Comparison of ENCODE assay signal across 8 cellular contexts in the genomic region with DNA sequence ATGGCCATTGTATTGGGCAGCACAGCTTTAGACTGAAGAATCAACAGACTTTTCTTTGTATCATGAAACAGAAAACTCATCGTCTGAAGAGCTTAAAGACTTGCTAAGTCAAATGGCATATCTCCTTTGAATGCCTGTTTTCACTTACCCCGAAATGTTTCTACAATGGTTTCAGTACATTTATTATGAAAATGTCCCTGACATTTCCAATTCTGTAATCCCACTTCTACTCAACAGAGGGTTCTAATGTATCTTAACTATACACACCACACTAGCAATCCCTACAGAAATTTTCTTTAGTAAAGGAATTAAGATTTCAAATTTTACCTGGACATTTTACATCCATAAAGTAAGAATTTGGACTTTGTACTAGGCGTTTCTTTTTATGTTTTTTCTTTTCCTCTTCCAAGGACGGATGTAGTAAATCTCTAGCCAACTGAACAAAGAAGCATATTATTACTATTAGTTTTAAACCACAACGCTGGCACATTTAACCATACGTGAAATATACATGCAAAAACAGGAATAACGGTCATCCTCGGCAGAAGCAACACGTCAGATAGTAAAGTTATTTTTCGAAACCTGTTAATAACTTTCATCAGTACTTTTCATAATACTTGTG. TPM values are rescaled to one million over a fixed set of nuclear protein-coding genes. Genes with fewer than 3 reads are reported as not detected.
DNase-seq lines count a peak whose midpoint lies in the region; ATAC-seq and TF ChIP-seq lines count a peak whose summit lies in the region.

No MANE protein-coding gene starts in this region.

- H4K5ac ChIP-seq in mesendoderm (ENCODE audit: low read length): no peak overlapping the region

- H3K27ac ChIP-seq in KMS-11 (peak overlapping the region; percentile 81), caudate nucleus (ENCODE audit: low read depth, low read length) (peak overlapping the region; percentile 92), mesendoderm (ENCODE audit: low read depth, low read length) (no peak overlapping the region), vagina (peak overlapping the region; percentile 97)

- H3K79me1 ChIP-seq in mesendoderm (ENCODE audit: low read length): no peaks in the 10 kb centered on the region

- peak overlapping the region; percentile 97 for H2AFZ ChIP-seq in KMS-11 (ENCODE audit: low read depth)

- no peak overlapping the region for H2BK5ac ChIP-seq in mesendoderm (ENCODE audit: low read length)

- peak overlapping the region; percentile 89 for H3K56ac ChIP-seq in mesendoderm (ENCODE audit: low read length)

- H4K8ac ChIP-seq in mesendoderm (ENCODE audit: low read depth, low read length): no peak overlapping the region

- H3K4me3 ChIP-seq in BE2C (ENCODE audit: low read depth, low read length): peak overlapping the region; percentile 95
- no peak overlapping the region for H3K4me3 ChIP-seq in KMS-11 (IDR thresholded peaks at IDR 0.05; ENCODE audit: insufficient read depth, low read depth, low read length)
- H3K4me3 ChIP-seq in mesendoderm (ENCODE audit: low read length): peak overlapping the region; percentile 84
- H3K4me3 ChIP-seq in vagina: peak overlapping the region; percentile 84 to 92

- H2BK120ac ChIP-seq in mesendoderm (ENCODE audit: low read depth, low read length): no peak overlapping the region

- no peak overlapping the region for H3K23ac ChIP-seq in mesendoderm (ENCODE audit: low read length)

- no peak overlapping the region for H2BK15ac ChIP-seq in mesendoderm (replicated peaks; ENCODE audit: low read depth)

- H3K4me1 ChIP-seq in BE2C (no peaks in the 10 kb centered on the region), KMS-11 (ENCODE audit: low read depth, poor library complexity, severe bottlenecking) (peaks cover 11% of the 10 kb centered on the region), mesendoderm (ENCODE audit: control insufficient read depth, low read depth, low read length) (no peaks in the 10 kb centered on the region), vagina (peaks cover 30% of the 10 kb centered on the region)

- peaks cover 7% of the 10 kb centered on the region; the same call in 1 of the 2 replicates for H3K36me3 ChIP-seq in BE2C
- H3K36me3 ChIP-seq in KMS-11 (ENCODE audit: insufficient read depth): no peaks in the 10 kb centered on the region; the same call in 1 of the 2 replicates
- no peaks in the 10 kb centered on the region for H3K36me3 ChIP-seq in mesendoderm (ENCODE audit: control insufficient read depth, insufficient read depth, low read length)
- H3K36me3 ChIP-seq in vagina: peaks cover 0 to 8% of the 10 kb centered on the region in 2 donors

- no peak for TF ChIP-seq POLR2A in vagina (IDR thresholded peaks at IDR 0.05)

- H3K4me2 ChIP-seq in KMS-11 (peak overlapping the region; percentile 84), mesendoderm (ENCODE audit: low read length) (peak overlapping the region; percentile 87)

- no peak overlapping the region for H3K4ac ChIP-seq in mesendoderm (ENCODE audit: low read depth, low read length)

- intact Hi-C loops in vagina (cut with DNase I): no loop called here

- DNase-seq in BE2C (no peak), caudate nucleus (lab: John Stamatoyannopoulos, UW) (no peak), mesendoderm (no peak), vagina (ENCODE audit: extremely low spot score in 2 of 2) (no peak), occipital lobe (lab: John Stamatoyannopoulos, UW) (no peak)

- no peak overlapping the region for H2AK5ac ChIP-seq in mesendoderm (ENCODE audit: low read length)

- H3K18ac ChIP-seq in mesendoderm (ENCODE audit: low read length): no peak overlapping the region

- H3K9ac ChIP-seq in KMS-11 (peak overlapping the region; percentile 80), mesendoderm (ENCODE audit: low read length) (peak overlapping the region; percentile 75)

- no CpG with 5 or more reads among the region's 10 CpGs for WGBS in mesendoderm (ENCODE audit: extremely low coverage, insufficient coverage, low lambda C conversion rate)

- H3K27me3 ChIP-seq in BE2C: no peaks in the 10 kb centered on the region
- H3K27me3 ChIP-seq in KMS-11 (ENCODE audit: insufficient read depth, low read depth): no peaks in the 10 kb centered on the region
- no peaks in the 10 kb centered on the region for H3K27me3 ChIP-seq in mesendoderm (ENCODE audit: insufficient read depth, low read length, poor library complexity)
- no peaks in the 10 kb centered on the region for H3K27me3 ChIP-seq in vagina

- H3K79me2 ChIP-seq in KMS-11 (ENCODE audit: insufficient read depth, low read depth) (peaks cover 10% of the 10 kb centered on the region; the same call in 1 of the 2 replicates), mesendoderm (ENCODE audit: control insufficient read depth, insufficient read depth, low read length) (peaks cover 2% of the 10 kb centered on the region)

- TF ChIP-seq CTCF in BE2C (IDR thresholded peaks at IDR 0.05; ENCODE audit: low read depth, low read length) (no peak), KMS-11 (conservative IDR thresholded peaks at IDR 0.05; ENCODE audit: low read depth, low read length) (0 out of 2 replicates have a peak, but pooled peaks have one; percentile 22), vagina (IDR thresholded peaks at IDR 0.05) (no peak)

- ATAC-seq in GM18858 (IDR thresholded peaks at IDR 0.05; ENCODE audit: unreplicated experiment) (no peak), HG02970 (IDR thresholded peaks at IDR 0.05; ENCODE audit: low FRiP score, unreplicated experiment) (no peak)

- H4K20me1 ChIP-seq in KMS-11 (ENCODE audit: insufficient read depth): no peaks in the 10 kb centered on the region

- H3K9me3 ChIP-seq in BE2C (no peaks in the 10 kb centered on the region), vagina (no peaks in the 10 kb centered on the region)

RNA-seq across cellular contexts. Expression of a gene that starts 1.1 kb away (rescaled TPM):
- polyA plus RNA-seq in BE2C (2012; ENCODE audit: insufficient read depth, insufficient read length, low read depth): 17.8 TPM
- 106 TPM for polyA plus RNA-seq in mesendoderm (2013, experiment 1 of 2)
- 110 TPM for polyA plus RNA-seq in mesendoderm (2013, experiment 2 of 2)
- total RNA-seq in vagina (74.6 TPM), occipital lobe (20.0 TPM)

RNA-seq across cellular contexts. Expression of a gene that starts 33.2 kb away (rescaled TPM):
- 5.5 TPM for polyA plus RNA-seq in BE2C (2012; ENCODE audit: insufficient read depth, insufficient read length, low read depth)
- polyA plus RNA-seq in mesendoderm (2013, experiment 1 of 2): 47.0 TPM
- 45.5 TPM for polyA plus RNA-seq in mesendoderm (2013, experiment 2 of 2)
- total RNA-seq in vagina (29.5 TPM), occipital lobe (134 TPM)

RNA-seq across cellular contexts. Expression of a gene that starts 34.5 kb away (rescaled TPM):
- polyA plus RNA-seq in BE2C (2012; ENCODE audit: insufficient read depth, insufficient read length, low read depth): 6.9 TPM
- polyA plus RNA-seq in mesendoderm (2013, experiment 1 of 2): 10.7 TPM
- polyA plus RNA-seq in mesendoderm (2013, experiment 2 of 2): 9.8 TPM
- total RNA-seq in vagina: 23.3 TPM
- total RNA-seq in occipital lobe: 20.0 TPM
